12 cellular contexts compared by ENCODE assay signal in the genomic region with DNA sequence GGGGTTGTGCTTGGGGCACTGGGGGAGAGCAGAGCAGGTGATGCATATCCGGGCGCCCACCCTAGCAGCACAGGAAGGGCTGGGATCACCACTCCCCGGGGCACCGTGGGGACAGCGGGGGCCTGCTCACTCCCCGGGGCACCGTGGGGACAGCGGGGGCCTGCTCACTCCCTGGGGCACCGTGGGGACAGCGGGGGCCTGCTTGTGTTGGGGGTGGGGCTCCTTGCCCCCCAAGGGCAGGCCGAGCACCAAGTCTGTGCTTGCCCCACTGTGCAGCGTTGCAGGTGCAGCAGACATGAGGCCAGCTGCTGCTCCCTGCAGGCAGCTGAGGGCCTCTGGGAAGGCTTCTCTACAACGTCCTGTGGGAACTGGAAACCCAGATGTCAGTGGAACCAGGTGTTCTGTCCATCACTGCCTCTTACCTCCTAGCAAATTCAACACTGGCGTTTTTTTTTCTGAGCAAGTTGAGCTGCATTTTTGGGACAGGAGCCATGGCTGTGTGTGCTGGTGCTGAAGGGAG. TPM values are rescaled to one million over a fixed set of nuclear protein-coding genes. Genes with fewer than 3 reads are reported as not detected.
A peak's percentile ranks its signal among the peaks of the same experiment; 100 is the strongest.
DNase-seq lines count a peak whose midpoint lies in the region; ATAC-seq, FAIRE-seq and TF ChIP-seq lines count a peak whose summit lies in the region.
"Had no signal": no experiment of that assay in that cellular context is flagged by ENCODE, and none has a peak within 500 bp of the region (broad histone marks: within the 10 kb centered on the region; RNA-seq: fewer than 3 reads in every experiment).

No MANE protein-coding gene starts in this region.

- H3K4me1 ChIP-seq in A673 (ENCODE audit: insufficient read depth, low read length, poor library complexity, severe bottlenecking) (peaks cover 36% of the 10 kb centered on the region), ascending aorta (no peaks in the 10 kb centered on the region)

- BruUV-seq in A673 (replicated peaks; lab: Mats Ljungman, UMichigan), result no TSS peak

- in situ Hi-C loops in GM13976 (cut with MboI; ENCODE audit: low sequenced_read_pairs, unreplicated experiment), result no loop called here

- H3K4me1 Mint-ChIP-seq in memory B cell, result peaks cover 39% of the 10 kb centered on the region

- H3K9me3 Mint-ChIP-seq in memory B cell, result no peaks in the 10 kb centered on the region

- TF ChIP-seq POLR2A in GM12892 (IDR thresholded peaks at IDR 0.05; ENCODE audit: low read depth, low read length), result no peak

- no peak for ATAC-seq in memory B cell (ENCODE audit: low read depth)
- no peak for ATAC-seq in GM19351 (IDR thresholded peaks at IDR 0.05; ENCODE audit: unreplicated experiment)
- ATAC-seq in GM21528 (IDR thresholded peaks at IDR 0.05; ENCODE audit: low FRiP score, unreplicated experiment), result no peak

- no peaks in the 10 kb centered on the region for H3K27me3 ChIP-seq in A673 (replicated peaks; ENCODE audit: insufficient read depth, low read depth, low read length, poor library complexity)
- no peaks in the 10 kb centered on the region for H3K27me3 ChIP-seq in ascending aorta

- peak; percentile 84 for FAIRE-seq in GM12892 (lab: Jason Lieb, UNC)
- FAIRE-seq: colon, keratinocyte had no signal

- H3K4me3 ChIP-seq in A673 (ENCODE audit: low read depth, low read length, poor library complexity, severe bottlenecking) (no peak overlapping the region), ascending aorta (no peak overlapping the region)

- peaks cover 3% of the 10 kb centered on the region for H3K36me3 Mint-ChIP-seq in memory B cell

- H3K27ac ChIP-seq in A673 (ENCODE audit: low read depth, low read length, poor library complexity, severe bottlenecking) (peak overlapping the region; percentile 40), RWPE1 (peak overlapping the region; percentile 52), ascending aorta (no peak overlapping the region)

- no peak for TF ChIP-seq CTCF in A673 (conservative IDR thresholded peaks at IDR 0.05; ENCODE audit: low read depth, low read length)
- no peak for TF ChIP-seq CTCF in RWPE1 (conservative IDR thresholded peaks at IDR 0.05; ENCODE audit: low read depth)
- no peak for TF ChIP-seq CTCF in ascending aorta (IDR thresholded peaks at IDR 0.05)
- TF ChIP-seq CTCF in GM13976 (IDR thresholded peaks at IDR 0.05; ENCODE audit: borderline replicate concordance, control extremely low read depth, extremely low read depth, insufficient read depth, missing control alignments), result no peak

- POLR2A ChIA-PET in A673 (lab: Charles Lee; ENCODE audit: low non-redundant PET) (no interaction called here), RWPE1 (lab: Yijun Ruan, JAX; ENCODE audit: low non-redundant PET) (no interaction called here)

- no peaks in the 10 kb centered on the region for H3K27me3 Mint-ChIP-seq in memory B cell

- H3K9me3 ChIP-seq in A673 (ENCODE audit: low read depth, low read length, poor library complexity, severe bottlenecking) (no peaks in the 10 kb centered on the region), ascending aorta (no peaks in the 10 kb centered on the region)

- peak overlapping the region; percentile 94 for H3K27ac Mint-ChIP-seq in memory B cell

- intact Hi-C loops in A673 (cut with micrococcal nuclease; ENCODE audit: unreplicated experiment) (no loop called here), ascending aorta (cut with DNase I) (no loop called here)

- DNase-seq in A673 (ENCODE audit: low spot score) (no peak), GM12892 (ENCODE audit: insufficient read length) (no peak), RWPE1 (ENCODE audit: low spot score) (no peak), memory B cell (ENCODE audit: low spot score in 2 of 2) (no peak), ascending aorta (ENCODE audit: low spot score in 2 of 2) (no peak), GM13976 (ENCODE audit: low spot score) (no peak)

- peak overlapping the region; percentile 74 for H3K4me3 Mint-ChIP-seq in memory B cell

- CTCF ChIA-PET in A673 (lab: Charles Lee) (no interaction called here), RWPE1 (lab: Yijun Ruan, JAX) (no interaction called here)

- no peaks in the 10 kb centered on the region for H3K36me3 ChIP-seq in A673 (ENCODE audit: insufficient read depth, low read length, poor library complexity, severe bottlenecking)
- no peaks in the 10 kb centered on the region for H3K36me3 ChIP-seq in ascending aorta

RNA-seq across cellular contexts. Expression of a gene that starts 25.0 kb away (rescaled TPM):
- not detected in 2 replicates for total RNA-seq in A673 (2021)
- 0.45 TPM for polyA plus RNA-seq in GM12892 (2012; ENCODE audit: missing spikeins)
- total RNA-seq in ascending aorta, result not detected
- total RNA-seq: Daoy, H4 had no signal

Comparison
In these comparisons a context has a peak if more than half of its experiments do, and no peak if none do; other contexts are left out.
1. H3K27ac ChIP-seq: peak in A673 (single experiment) and RWPE1 (single experiment); none in ascending aorta (0 of 2).